21 cellular contexts compared by ENCODE assay signal in genomic region chr15:85559530-85559929, GRCh38.
"Had no signal": no experiment of that assay in that cellular context is flagged by ENCODE, and none has a peak within 500 bp of the region (broad histone marks: within the 10 kb centered on the region; RNA-seq: fewer than 3 reads in every experiment).

No MANE protein-coding gene starts in this region.

- H3K36me3 ChIP-seq: colonic mucosa, right lobe of liver had no signal

- H3K27me3 Mint-ChIP-seq: activated CD4-positive, alpha-beta T cell treated with anti-CD3 and anti-CD28 coated beads, Interleukin-2, amount 10 ng/mL, durations not matched to agents 7 days and 5 days had no signal

- H3K36me3 Mint-ChIP-seq: activated naive CD4-positive, alpha-beta T cell treated with anti-CD3 and anti-CD28 coated beads, Interleukin-2, amount 50 U/mL, for 72 hours had no signal

- H3K9me3 Mint-ChIP-seq: activated CD4-positive, alpha-beta T cell treated with anti-CD3 and anti-CD28 coated beads, Interleukin-2, amount 10 ng/mL, durations not matched to agents 7 days and 5 days; activated naive CD4-positive, alpha-beta T cell treated with anti-CD3 and anti-CD28 coated beads, Interleukin-2, amount 50 U/mL, for 72 hours; neural crest cell had no signal

- DNase-seq: activated CD4-positive, alpha-beta T cell treated with anti-CD3 and anti-CD28 coated beads, Interleukin-2, amount 10 ng/mL, durations not matched to agents 7 days and 5 days; activated gamma-delta T cell; activated T-cell treated with anti-CD3 and anti-CD28 coated beads, Interleukin-2, amount 50 U/mL, for 1 hour; amygdala; body of pancreas; caudate nucleus; colonic mucosa; hippocampal formation; kidney; left ventricle myocardium superior; psoas muscle; right lobe of liver; stimulated activated CD4-positive, alpha-beta T cell treated with anti-CD3 and anti-CD28 coated beads, Interleukin-4, amount 100 ng/mL, for 4 hours; stimulated activated CD8-positive, alpha-beta memory T cell treated with anti-CD3 and anti-CD28 coated beads, Interleukin-4, amount 100 ng/mL, for 48 hours; stimulated activated naive CD4-positive, alpha-beta T cell treated with Interleukin-2 at 50 U/mL for 16 hours; T-helper 2 cell; upper lobe of left lung had no signal

- H3K4me1 ChIP-seq: psoas muscle had no signal

- H3K9me3 ChIP-seq: body of pancreas, colonic mucosa, esophagus muscularis mucosa, psoas muscle, right lobe of liver, upper lobe of left lung had no signal

- ATAC-seq: body of pancreas, psoas muscle, right lobe of liver had no signal

- H3K4me3 ChIP-seq: body of pancreas, colonic mucosa, esophagus muscularis mucosa, psoas muscle, right lobe of liver, smooth muscle cell, upper lobe of left lung had no signal

- H3K4me2 ChIP-seq: smooth muscle cell had no signal

- H3K27ac ChIP-seq: body of pancreas, colonic mucosa, psoas muscle, right lobe of liver had no signal

- H3K4me3 Mint-ChIP-seq: activated CD4-positive, alpha-beta T cell treated with anti-CD3 and anti-CD28 coated beads, Interleukin-2, amount 10 ng/mL, durations not matched to agents 7 days and 5 days; neural crest cell had no signal

- H3K27ac Mint-ChIP-seq: activated CD4-positive, alpha-beta T cell treated with anti-CD3 and anti-CD28 coated beads, Interleukin-2, amount 10 ng/mL, durations not matched to agents 7 days and 5 days had no signal

- FAIRE-seq: kidney had no signal

- H3K27me3 ChIP-seq: body of pancreas, colonic mucosa, esophagus muscularis mucosa, right lobe of liver, upper lobe of left lung had no signal
